8 cellular contexts compared by ENCODE assay signal in the genomic region with DNA sequence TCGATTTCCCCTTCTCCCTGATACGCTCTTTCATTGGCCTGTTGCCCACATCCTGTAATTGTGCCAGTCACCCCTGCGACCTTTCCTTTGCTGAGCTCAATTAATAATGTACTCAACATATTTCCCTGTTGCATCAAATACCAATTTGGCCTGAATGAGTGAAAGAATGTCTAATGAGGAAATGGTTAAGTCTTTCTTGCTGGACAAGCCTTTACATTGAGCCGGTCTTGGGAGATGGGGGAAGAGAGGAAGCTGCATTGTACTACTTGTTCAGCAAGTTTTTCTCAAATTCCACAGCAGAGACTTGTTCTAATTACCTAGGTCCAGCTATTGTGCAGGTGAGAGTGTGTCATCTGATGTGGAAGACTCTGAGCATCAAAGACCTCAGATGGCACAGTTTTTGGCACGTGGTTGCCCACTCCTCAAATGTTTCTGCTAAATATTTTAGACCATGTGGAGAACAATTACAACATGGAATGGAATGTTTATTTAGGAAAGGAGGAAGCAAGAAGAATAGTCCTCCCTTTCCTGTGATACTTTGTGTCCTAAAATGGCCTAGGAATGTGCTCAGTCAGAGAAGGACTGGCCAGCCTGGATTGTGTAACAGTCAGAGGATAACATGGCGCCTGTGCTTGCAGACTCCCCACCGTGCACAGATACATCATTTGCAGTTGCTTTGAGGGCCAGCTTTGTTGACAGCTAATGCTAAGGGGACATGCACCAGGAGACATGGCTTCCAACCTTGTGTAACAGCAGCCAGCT.
DNase-seq lines count a peak whose midpoint lies in the region; ATAC-seq and TF ChIP-seq lines count a peak whose summit lies in the region.

No MANE protein-coding gene starts in this region.

- H3K4me1 Mint-ChIP-seq in activated CD8-positive, alpha-beta T cell treated with anti-CD3 and anti-CD28 coated beads for 36 hours (ENCODE audit: low read depth) = no peaks in the 10 kb centered on the region

- H3K4me1 ChIP-seq in testis = no peaks in the 10 kb centered on the region

- H3K4me3 Mint-ChIP-seq in activated CD8-positive, alpha-beta T cell treated with anti-CD3 and anti-CD28 coated beads for 36 hours = no peak overlapping the region

- H3K27me3 Mint-ChIP-seq in activated CD8-positive, alpha-beta T cell treated with anti-CD3 and anti-CD28 coated beads for 36 hours = peaks cover 8% of the 10 kb centered on the region

- CTCF ChIA-PET in activated CD8-positive, alpha-beta T cell treated with anti-CD3 and anti-CD28 coated beads for 36 hours (lab: Charles Lee) = no interaction called here

- TF ChIP-seq POLR2A in testis (IDR thresholded peaks at IDR 0.05) = no peak

- no peaks in the 10 kb centered on the region for H3K36me3 Mint-ChIP-seq in activated CD8-positive, alpha-beta T cell treated with anti-CD3 and anti-CD28 coated beads for 36 hours (ENCODE audit: low read depth)

- no peak for TF ChIP-seq CTCF in LNCaP clone FGC (IDR thresholded peaks at IDR 0.05; ENCODE audit: control insufficient read depth, extremely low read depth, insufficient read depth)
- no peak for TF ChIP-seq CTCF in cardiac fibroblast (IDR thresholded peaks at IDR 0.05; ENCODE audit: low read depth, low read length)
- no peak for TF ChIP-seq CTCF in testis (IDR thresholded peaks at IDR 0.05)
- TF ChIP-seq CTCF in activated CD8-positive, alpha-beta T cell treated with anti-CD3 and anti-CD28 coated beads for 36 hours (IDR thresholded peaks at IDR 0.05) = no peak

- H3K4me3 ChIP-seq in LNCaP clone FGC (ENCODE audit: low read depth, low read length) = no peak overlapping the region
- H3K4me3 ChIP-seq in cardiac fibroblast (replicated peaks in 1 of 2; ENCODE audit: low read depth in 2 of 2, low read length in 2 of 2) = no peak overlapping the region
- H3K4me3 ChIP-seq in testis = no peak overlapping the region

- POLR2A ChIA-PET in activated CD8-positive, alpha-beta T cell treated with anti-CD3 and anti-CD28 coated beads for 36 hours (lab: Charles Lee) = no interaction called here

- no peaks in the 10 kb centered on the region for H3K27me3 ChIP-seq in testis

- no peaks in the 10 kb centered on the region for H3K36me3 ChIP-seq in testis (ENCODE audit: low read depth, missing control alignments)

- 64 to 74% methylated on average over 7 of the region's 7 CpGs for WGBS in testis, 2 donors

- H3K27ac ChIP-seq in testis = no peak overlapping the region

- intact Hi-C loops in testis (cut with DNase I; ENCODE audit: low total_unique reads) = no loop called here
- intact Hi-C loops in activated CD8-positive, alpha-beta T cell treated with anti-CD3 and anti-CD28 coated beads for 36 hours (cut with micrococcal nuclease) = no loop called here

- peak; percentile 56 for DNase-seq in LNCaP clone FGC (ENCODE audit: low read depth)
- DNase-seq in cardiac fibroblast (ENCODE audit: low read depth in 2 of 2) = peak; percentile 94 to 95
- DNase-seq in kidney glomerular epithelial cell (lab: John Stamatoyannopoulos, UW) = peak; percentile 23
- DNase-seq in testis = peak; percentile 40
- no peak for DNase-seq in activated CD8-positive, alpha-beta T cell treated with anti-CD3 and anti-CD28 coated beads for 36 hours
- no peak for DNase-seq in epidermal melanocyte (ENCODE audit: insufficient read length, low spot score)
- no peak for DNase-seq in NCI-H1105 (lab: John Stamatoyannopoulos, UW)

- no peaks in the 10 kb centered on the region for H3K9me3 ChIP-seq in testis

- no peak overlapping the region for H3K27ac Mint-ChIP-seq in activated CD8-positive, alpha-beta T cell treated with anti-CD3 and anti-CD28 coated beads for 36 hours

- H3K9me3 Mint-ChIP-seq in activated CD8-positive, alpha-beta T cell treated with anti-CD3 and anti-CD28 coated beads for 36 hours = no peaks in the 10 kb centered on the region

- no peak for ATAC-seq in GM19328 (IDR thresholded peaks at IDR 0.05; ENCODE audit: unreplicated experiment)
- ATAC-seq in activated CD8-positive, alpha-beta T cell treated with anti-CD3 and anti-CD28 coated beads for 36 hours = no peak

Comparison
In these comparisons a context has a peak if more than half of its experiments do, and no peak if none do; other contexts are left out.
1. DNase-seq: peak in LNCaP clone FGC (single experiment), cardiac fibroblast (2 of 2), kidney glomerular epithelial cell (single experiment) and testis (single experiment); none in activated CD8-positive, alpha-beta T cell treated with anti-CD3 and anti-CD28 coated beads for 36 hours (single experiment), epidermal melanocyte (single experiment) and NCI-H1105 (single experiment).